In the genomic region with DNA sequence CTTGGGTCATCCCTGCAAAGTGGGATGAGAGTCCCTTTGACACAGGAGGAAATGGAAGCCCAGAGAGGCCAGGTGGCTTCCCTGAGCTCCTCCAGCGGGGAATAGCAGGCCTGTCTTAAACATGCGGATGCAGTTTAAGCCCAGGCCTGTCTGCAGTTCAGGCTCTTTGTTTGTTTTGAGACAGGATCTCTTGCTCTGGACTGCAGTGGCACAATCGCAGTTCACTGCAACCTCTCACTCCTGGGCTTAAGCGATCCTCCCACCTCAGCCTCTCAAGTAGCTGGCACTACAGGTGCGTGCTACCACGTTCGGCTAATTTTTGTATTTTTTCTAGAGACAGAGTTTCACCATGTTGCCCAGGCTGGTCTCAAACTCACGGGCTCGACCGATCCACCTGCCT, we compare ENCODE assay signal across 24 cellular contexts. TPM values are rescaled to one million over a fixed set of nuclear protein-coding genes. Genes with fewer than 3 reads are reported as not detected.
"Had no signal": no experiment of that assay in that cellular context is flagged by ENCODE, and none has a peak within 500 bp of the region (broad histone marks: within the 10 kb centered on the region; RNA-seq: fewer than 3 reads in every experiment).

No MANE protein-coding gene starts in this region.

- ATAC-seq: activated CD8-positive, alpha-beta T cell treated with anti-CD3 and anti-CD28 coated beads for 36 hours; Panc1 had no signal

- DNase-seq: activated CD4-positive, alpha-beta T cell treated with anti-CD3 and anti-CD28 coated beads, Interleukin-2, amount 10 ng/mL, durations not matched to agents 24 days and 14 days; activated CD4-positive, alpha-beta T cell treated with anti-CD3 and anti-CD28 coated beads, Interleukin-2, amount 50 U/mL, for 4 hours; activated CD8-positive, alpha-beta T cell treated with anti-CD3 and anti-CD28 coated beads for 36 hours; activated gamma-delta T cell; activated naive CD4-positive, alpha-beta T cell treated with Interleukin-2 at 50 U/mL for 16 hours; activated naive CD8-positive, alpha-beta T cell treated with anti-CD3 and anti-CD28 coated beads, Interleukin-2, amount 10 ng/mL, durations not matched to agents 7 days and 5 days; activated T-cell treated with anti-CD3 and anti-CD28 coated beads, Interleukin-2, amount 50 U/mL, for 24 hours; amygdala; central memory CD4-positive, alpha-beta T cell; Karpas-422; NCI-H1436 treated with DMSO at 0.1 percent for 48 hours; NCI-H1694 treated with DMSO at 0.1 percent for 48 hours; NCI-H2029; NCI-H446 treated with DMSO at 0.1 percent for 48 hours; NCI-H524; SHP77; SJCRH30; T1000 had no signal

- H3K4me3 ChIP-seq: SJCRH30, SK-N-MC had no signal

- H3K36me3 ChIP-seq: SJCRH30 had no signal

- H3K27ac ChIP-seq: SJCRH30, SK-N-MC had no signal

- H3K4me1 ChIP-seq: SJCRH30 had no signal

- H3K27me3 ChIP-seq: SJCRH30 had no signal

- H3K9me3 ChIP-seq: SJCRH30 had no signal

RNA-seq across cellular contexts. Expression of gene TRPV4, which starts 3.5 kb away (rescaled TPM):
- total RNA-seq: activated CD4-positive, alpha-beta T cell treated with anti-CD3 and anti-CD28 coated beads, Interleukin-2, amount 10 ng/mL, durations not matched to agents 24 days and 14 days; activated CD8-positive, alpha-beta memory T cell treated with anti-CD3 and anti-CD28 coated beads for 36 hours; activated CD8-positive, alpha-beta T cell treated with anti-CD3 and anti-CD28 coated beads for 36 hours; activated naive CD8-positive, alpha-beta T cell treated with anti-CD3 and anti-CD28 coated beads, Interleukin-2, amount 10 ng/mL, durations not matched to agents 7 days and 5 days; activated T-helper 2 cell treated with anti-CD3 and anti-CD28 coated beads, Interferon-gamma antibody, Interleukin-2, Interleukin-4, amounts not matched to agents 10 μg/mL and 5 μg/mL and 100 μg/mL, durations not matched to agents 14 hours and 24 hours and 36 hours; T-helper 1 cell treated with Interleukin-12 subunit alpha and Interleukin-12 subunit beta and Interleukin-4 antibody, amounts not matched to agents 30 ng/mL and 1 ng/mL, for 36 hours; T-helper 2 cell treated with Interferon-gamma antibody and Interleukin-4, amounts not matched to agents 100 ng/mL and 5 ng/mL, for 36 hours had no signal
